1 cellular context compared by ENCODE assay signal in genomic region chr10:11881477-11882417, GRCh38.
A peak's percentile ranks its signal among the peaks of the same experiment; 100 is the strongest.
TF ChIP-seq lines count a peak whose summit lies in the region.

No MANE protein-coding gene starts in this region.

TF ChIP-seq in HepG2, 621 proteins besides CTCF, POLR2A, EP300 and RAD21 (continued from another document and continues in another):
- TF ChIP-seq BCLAF1 (IDR thresholded peaks at IDR 0.05): no peak
- no peak for TF ChIP-seq CENPT (CRISPR knock-in tag; IDR thresholded peaks at IDR 0.05; ENCODE audit: low read depth)
- TF ChIP-seq EZH2 (conservative IDR thresholded peaks at IDR 0.05; ENCODE audit: low read depth, low read length): no peak
- TF ChIP-seq ASH2L (IDR thresholded peaks at IDR 0.05; ENCODE audit: insufficient read length, low read depth, low read length): no peak
- TF ChIP-seq ZKSCAN8 (CRISPR knock-in tag; IDR thresholded peaks at IDR 0.05; ENCODE audit: borderline replicate concordance): peak; percentile 46; the same call in 1 of the 2 replicates
- TF ChIP-seq SRSF1 (optimal IDR thresholded peaks at IDR 0.05; ENCODE audit: low read depth, low read length): no peak
- TF ChIP-seq ZBTB39 (CRISPR knock-in tag; IDR thresholded peaks at IDR 0.05): no peak
- no peak for TF ChIP-seq IRX3 (CRISPR knock-in tag; IDR thresholded peaks at IDR 0.05; ENCODE audit: borderline replicate concordance, low read depth)
- TF ChIP-seq ZMAT5 (CRISPR knock-in tag; IDR thresholded peaks at IDR 0.05; ENCODE audit: borderline replicate concordance, low read depth): no peak
- TF ChIP-seq HMGXB4 (CRISPR knock-in tag; IDR thresholded peaks at IDR 0.05; ENCODE audit: borderline replicate concordance in 1 of 2, low read depth in 1 of 2): peak in 1 of 2 experiments; percentile 75; a peak in 2 of 4 replicates
- TF ChIP-seq MIER2 (CRISPR knock-in tag; IDR thresholded peaks at IDR 0.05): 0 out of 2 replicates have a peak, but pooled peaks have one; percentile 23
- TF ChIP-seq MBD4 (IDR thresholded peaks at IDR 0.05; ENCODE audit: borderline replicate concordance, low read length): no peak
- TF ChIP-seq NFIB (CRISPR knock-in tag; IDR thresholded peaks at IDR 0.05; ENCODE audit: borderline replicate concordance): no peak
- no peak for TF ChIP-seq POGZ (CRISPR knock-in tag; IDR thresholded peaks at IDR 0.05)
- no peak for TF ChIP-seq ZNF704 (CRISPR knock-in tag; IDR thresholded peaks at IDR 0.05; ENCODE audit: borderline replicate concordance)
- no peak for TF ChIP-seq ZNF761 (CRISPR knock-in tag; conservative IDR thresholded peaks at IDR 0.05)
- no peak for TF ChIP-seq ZNF546 (CRISPR knock-in tag; conservative IDR thresholded peaks at IDR 0.05)
- TF ChIP-seq DMTF1 (CRISPR knock-in tag; IDR thresholded peaks at IDR 0.05): no peak
- no peak for TF ChIP-seq MED8 (CRISPR knock-in tag; IDR thresholded peaks at IDR 0.05; ENCODE audit: insufficient replicate concordance)
- no peak for TF ChIP-seq RFX5 (IDR thresholded peaks at IDR 0.05; ENCODE audit: low read depth, low read length)
- TF ChIP-seq NFKBIZ (CRISPR knock-in tag; IDR thresholded peaks at IDR 0.05): peak; percentile 47; the same call in 1 of the 2 replicates
- no peak for TF ChIP-seq ZSCAN31 (CRISPR knock-in tag; IDR thresholded peaks at IDR 0.05; ENCODE audit: low read depth)
- no peak for TF ChIP-seq MTA3 (CRISPR knock-in tag; IDR thresholded peaks at IDR 0.05)
- no peak for TF ChIP-seq ZFP41 (CRISPR knock-in tag; IDR thresholded peaks at IDR 0.05; ENCODE audit: borderline replicate concordance)
- TF ChIP-seq GABPB1 (CRISPR knock-in tag; IDR thresholded peaks at IDR 0.05): peak; percentile 44; the same call in 1 of the 2 replicates
- TF ChIP-seq SKIL (CRISPR knock-in tag; IDR thresholded peaks at IDR 0.05; ENCODE audit: borderline replicate concordance): peak; percentile 72
- 0 out of 2 replicates have a peak, but pooled peaks have one; percentile 7 for TF ChIP-seq SOX13 (IDR thresholded peaks at IDR 0.05)
- peak in 1 of 2 experiments; percentile 80; a peak in 2 of 4 replicates for TF ChIP-seq SOX13 (CRISPR knock-in tag; conservative IDR thresholded peaks at IDR 0.05 in 1 of 2, IDR thresholded peaks at IDR 0.05 in 1 of 2)
- TF ChIP-seq USF2 (IDR thresholded peaks at IDR 0.05; ENCODE audit: low read depth, low read length): no peak
- no peak for TF ChIP-seq USF2 (CRISPR knock-in tag; IDR thresholded peaks at IDR 0.05; ENCODE audit: borderline replicate concordance)
- TF ChIP-seq HOXD1 (CRISPR knock-in tag; IDR thresholded peaks at IDR 0.05): no peak
- no peak for TF ChIP-seq ZNF292 (CRISPR knock-in tag; IDR thresholded peaks at IDR 0.05; ENCODE audit: borderline replicate concordance, low read depth)
- TF ChIP-seq MBNL3 (CRISPR knock-in tag; conservative IDR thresholded peaks at IDR 0.05): no peak
- TF ChIP-seq ZC3H4 (CRISPR knock-in tag; IDR thresholded peaks at IDR 0.05; ENCODE audit: borderline replicate concordance): no peak
- TF ChIP-seq ZNF562 (CRISPR knock-in tag; IDR thresholded peaks at IDR 0.05; ENCODE audit: borderline replicate concordance): no peak
- no peak for TF ChIP-seq ZNF746 (CRISPR knock-in tag; IDR thresholded peaks at IDR 0.05)
- no peak for TF ChIP-seq ZSCAN12 (CRISPR knock-in tag; IDR thresholded peaks at IDR 0.05)
- peak; percentile 28; the same call in 1 of the 2 replicates for TF ChIP-seq YEATS2 (CRISPR knock-in tag; IDR thresholded peaks at IDR 0.05; ENCODE audit: borderline replicate concordance)
- TF ChIP-seq MAF1 (CRISPR knock-in tag; IDR thresholded peaks at IDR 0.05; ENCODE audit: borderline replicate concordance): no peak
- no peak for TF ChIP-seq ZNF652 (CRISPR knock-in tag; IDR thresholded peaks at IDR 0.05; ENCODE audit: borderline replicate concordance, low read depth)
- no peak for TF ChIP-seq RORA (CRISPR knock-in tag; IDR thresholded peaks at IDR 0.05)
- no peak for TF ChIP-seq ZFP62 (CRISPR knock-in tag; IDR thresholded peaks at IDR 0.05)
- no peak for TF ChIP-seq CCAR2 (optimal IDR thresholded peaks at IDR 0.05; ENCODE audit: low read depth, low read length)
- no peak for TF ChIP-seq ZNF343 (CRISPR knock-in tag; IDR thresholded peaks at IDR 0.05)
- TF ChIP-seq ZNF503 (CRISPR knock-in tag; IDR thresholded peaks at IDR 0.05): no peak
- TF ChIP-seq ETV5 (CRISPR knock-in tag; IDR thresholded peaks at IDR 0.05; ENCODE audit: borderline replicate concordance): peak; percentile 62; the same call in 1 of the 2 replicates
- no peak for TF ChIP-seq ZNF256 (CRISPR knock-in tag; conservative IDR thresholded peaks at IDR 0.05)
- no peak for TF ChIP-seq ZNF839 (CRISPR knock-in tag; IDR thresholded peaks at IDR 0.05; ENCODE audit: borderline replicate concordance)
- TF ChIP-seq FLYWCH1 (CRISPR knock-in tag; IDR thresholded peaks at IDR 0.05): no peak
- TF ChIP-seq RBM22 (optimal IDR thresholded peaks at IDR 0.05; ENCODE audit: low read length): no peak
- no peak for TF ChIP-seq FOXK2 (IDR thresholded peaks at IDR 0.05)
- no peak for TF ChIP-seq ZSCAN9 (CRISPR knock-in tag; IDR thresholded peaks at IDR 0.05; ENCODE audit: borderline replicate concordance)
